In genomic region chr3:64922213-64922612, GRCh38 we compare ENCODE assay signal across 35 cellular contexts.
"Had no signal": no experiment of that assay in that cellular context is flagged by ENCODE, and none has a peak within 500 bp of the region (broad histone marks: within the 10 kb centered on the region; RNA-seq: fewer than 3 reads in every experiment).

No MANE protein-coding gene starts in this region.

- H3K9me3 ChIP-seq: adrenal gland, gastrocnemius medialis had no signal

- H3K27ac ChIP-seq: adrenal gland, brain microvascular endothelial cell, epithelial cell of prostate, foreskin keratinocyte, WERI-Rb-1 had no signal

- DNase-seq: activated B cell treated with CpG ODN at 0.5 μM for 24 hours; activated CD4-positive, alpha-beta memory T cell treated with anti-CD3 and anti-CD28 coated beads for 36 hours; activated CD4-positive, alpha-beta T cell treated with anti-CD3 and anti-CD28 coated beads for 36 hours; activated CD4-positive, alpha-beta T cell treated with anti-CD3 and anti-CD28 coated beads, Interleukin-2, amount 10 ng/mL, durations not matched to agents 24 days and 14 days; activated CD4-positive, CD25-positive, alpha-beta regulatory T cell treated with anti-CD3 and anti-CD28 coated beads, Interleukin-2, amount 50 U/mL, for 72 hours; activated CD8-positive, alpha-beta memory T cell treated with anti-CD3 and anti-CD28 coated beads, Interleukin-2, amount 10 ng/mL, durations not matched to agents 7 days and 5 days; activated CD8-positive, alpha-beta memory T cell treated with anti-CD3 and anti-CD28 coated beads, Interleukin-2, amount 50 U/mL, for 4 hours; activated CD8-positive, alpha-beta T cell treated with anti-CD3 and anti-CD28 coated beads, Interleukin-2, amount 10 ng/mL, durations not matched to agents 7 days and 5 days; activated effector memory CD4-positive, alpha-beta T cell treated with anti-CD3 and anti-CD28 coated beads, Interleukin-2, amount 50 U/mL, for 16 hours; activated naive CD4-positive, alpha-beta T cell treated with anti-CD3 and anti-CD28 coated beads for 36 hours; activated naive CD8-positive, alpha-beta T cell treated with anti-CD3 and anti-CD28 coated beads for 36 hours; activated naive CD8-positive, alpha-beta T cell treated with anti-CD3 and anti-CD28 coated beads, Interleukin-2, amount 50 U/mL, for 24 hours; activated T-cell treated with anti-CD3 and anti-CD28 coated beads, Interleukin-2, amount 50 U/mL, for 1 hour; activated T-cell treated with anti-CD3 and anti-CD28 coated beads, Interleukin-2, amount 50 U/mL, for 48 hours; adrenal gland; anterior cingulate cortex; brain microvascular endothelial cell; effector CD4-positive, alpha-beta T cell; effector memory CD8-positive, alpha-beta T cell; foreskin keratinocyte; gastrocnemius medialis; glutamatergic neuron; T-helper 1 cell; T-helper 17 cell; T1000; WERI-Rb-1 had no signal

- H3K36me3 ChIP-seq: adrenal gland, brain microvascular endothelial cell, gastrocnemius medialis, WERI-Rb-1 had no signal

- H3K27me3 ChIP-seq: adrenal gland, brain microvascular endothelial cell, foreskin keratinocyte, gastrocnemius medialis had no signal

- H3K27ac Mint-ChIP-seq: activated B cell treated with CpG ODN at 0.5 μM for 24 hours; activated CD4-positive, alpha-beta memory T cell treated with anti-CD3 and anti-CD28 coated beads for 36 hours; activated CD4-positive, alpha-beta T cell treated with anti-CD3 and anti-CD28 coated beads for 36 hours; activated CD4-positive, alpha-beta T cell treated with anti-CD3 and anti-CD28 coated beads, Interleukin-2, amount 10 ng/mL, durations not matched to agents 24 days and 14 days; activated CD8-positive, alpha-beta memory T cell treated with anti-CD3 and anti-CD28 coated beads, Interleukin-2, amount 10 ng/mL, durations not matched to agents 7 days and 5 days; activated CD8-positive, alpha-beta T cell treated with anti-CD3 and anti-CD28 coated beads, Interleukin-2, amount 10 ng/mL, durations not matched to agents 7 days and 5 days; activated naive CD4-positive, alpha-beta T cell treated with anti-CD3 and anti-CD28 coated beads for 36 hours; activated naive CD4-positive, alpha-beta T cell treated with anti-CD3 and anti-CD28 coated beads, Interleukin-2, amount 50 U/mL, for 24 hours; activated naive CD8-positive, alpha-beta T cell treated with anti-CD3 and anti-CD28 coated beads for 36 hours; activated naive CD8-positive, alpha-beta T cell treated with anti-CD3 and anti-CD28 coated beads, Interleukin-2, amount 50 U/mL, for 24 hours; activated T-helper 1 cell treated with anti-CD3 and anti-CD28 coated beads, Interleukin-12 subunit alpha, Interleukin-12 subunit beta, Interleukin-2, Interleukin-4 antibody, amounts not matched to agents 30 ng/mL and 10 ng/mL and 1 ng/mL, durations not matched to agents 14 hours and 24 hours and 36 hours; activated T-helper 2 cell treated with anti-CD3 and anti-CD28 coated beads, Interferon-gamma antibody, Interleukin-2, Interleukin-4, amounts not matched to agents 10 μg/mL and 5 μg/mL and 100 μg/mL, durations not matched to agents 14 hours and 24 hours and 36 hours; dendritic cell treated with granulocyte-macrophage colony-stimulating factor and Interleukin-4, amounts not matched to agents 40 ng/mL and 50 ng/mL, for 4 days; effector memory CD8-positive, alpha-beta T cell; T-helper 17 cell; T-helper 2 cell treated with Interferon-gamma antibody and Interleukin-4, amounts not matched to agents 5 μg/mL and 100 μg/mL, for 36 hours had no signal

- ATAC-seq: activated CD4-positive, alpha-beta T cell treated with anti-CD3 and anti-CD28 coated beads for 36 hours; activated CD8-positive, alpha-beta memory T cell treated with anti-CD3 and anti-CD28 coated beads, Interleukin-2, amount 10 ng/mL, durations not matched to agents 7 days and 5 days; activated CD8-positive, alpha-beta T cell treated with anti-CD3 and anti-CD28 coated beads, Interleukin-2, amount 10 ng/mL, durations not matched to agents 7 days and 5 days; activated naive CD8-positive, alpha-beta T cell treated with anti-CD3 and anti-CD28 coated beads, Interleukin-2, amount 50 U/mL, for 24 hours; effector memory CD8-positive, alpha-beta T cell; esophagus mucosa; foreskin keratinocyte; gastrocnemius medialis; T-helper 17 cell had no signal

- H3K4me1 Mint-ChIP-seq: activated B cell treated with CpG ODN at 0.5 μM for 24 hours; activated CD4-positive, alpha-beta T cell treated with anti-CD3 and anti-CD28 coated beads for 36 hours; activated CD4-positive, alpha-beta T cell treated with anti-CD3 and anti-CD28 coated beads, Interleukin-2, amount 10 ng/mL, durations not matched to agents 24 days and 14 days; activated CD8-positive, alpha-beta memory T cell treated with anti-CD3 and anti-CD28 coated beads, Interleukin-2, amount 10 ng/mL, durations not matched to agents 7 days and 5 days; activated naive CD4-positive, alpha-beta T cell treated with anti-CD3 and anti-CD28 coated beads, Interleukin-2, amount 50 U/mL, for 24 hours; activated naive CD8-positive, alpha-beta T cell treated with anti-CD3 and anti-CD28 coated beads for 36 hours; activated naive CD8-positive, alpha-beta T cell treated with anti-CD3 and anti-CD28 coated beads, Interleukin-2, amount 50 U/mL, for 24 hours; central memory CD8-positive, alpha-beta T cell; T-helper 17 cell had no signal

- H3K4me3 ChIP-seq: adrenal gland, coronary artery, gastrocnemius medialis had no signal

- H3K9me3 Mint-ChIP-seq: activated B cell treated with CpG ODN at 0.5 μM for 24 hours; activated CD4-positive, alpha-beta T cell treated with anti-CD3 and anti-CD28 coated beads, Interleukin-2, amount 10 ng/mL, durations not matched to agents 24 days and 14 days; activated naive CD4-positive, alpha-beta T cell treated with anti-CD3 and anti-CD28 coated beads for 36 hours; activated naive CD4-positive, alpha-beta T cell treated with anti-CD3 and anti-CD28 coated beads, Interleukin-2, amount 50 U/mL, for 24 hours; activated naive CD8-positive, alpha-beta T cell treated with anti-CD3 and anti-CD28 coated beads for 36 hours; activated naive CD8-positive, alpha-beta T cell treated with anti-CD3 and anti-CD28 coated beads, Interleukin-2, amount 50 U/mL, for 24 hours; activated T-helper 1 cell treated with anti-CD3 and anti-CD28 coated beads, Interleukin-12 subunit alpha, Interleukin-12 subunit beta, Interleukin-2, Interleukin-4 antibody, amounts not matched to agents 30 ng/mL and 10 ng/mL and 1 ng/mL, durations not matched to agents 14 hours and 24 hours and 36 hours; activated T-helper 2 cell treated with anti-CD3 and anti-CD28 coated beads, Interferon-gamma antibody, Interleukin-2, Interleukin-4, amounts not matched to agents 10 μg/mL and 5 μg/mL and 100 μg/mL, durations not matched to agents 14 hours and 24 hours and 36 hours; dendritic cell treated with granulocyte-macrophage colony-stimulating factor and Interleukin-4, amounts not matched to agents 40 ng/mL and 50 ng/mL, for 4 days had no signal

- H3K27me3 Mint-ChIP-seq: activated B cell treated with CpG ODN at 0.5 μM for 24 hours; activated CD4-positive, alpha-beta memory T cell treated with anti-CD3 and anti-CD28 coated beads for 36 hours; activated CD4-positive, alpha-beta T cell treated with anti-CD3 and anti-CD28 coated beads for 36 hours; activated CD4-positive, alpha-beta T cell treated with anti-CD3 and anti-CD28 coated beads, Interleukin-2, amount 10 ng/mL, durations not matched to agents 24 days and 14 days; activated CD8-positive, alpha-beta memory T cell treated with anti-CD3 and anti-CD28 coated beads, Interleukin-2, amount 10 ng/mL, durations not matched to agents 7 days and 5 days; activated naive CD4-positive, alpha-beta T cell treated with anti-CD3 and anti-CD28 coated beads, Interleukin-2, amount 50 U/mL, for 24 hours; activated naive CD8-positive, alpha-beta T cell treated with anti-CD3 and anti-CD28 coated beads for 36 hours; activated naive CD8-positive, alpha-beta T cell treated with anti-CD3 and anti-CD28 coated beads, Interleukin-2, amount 50 U/mL, for 24 hours; central memory CD8-positive, alpha-beta T cell; dendritic cell treated with granulocyte-macrophage colony-stimulating factor and Interleukin-4, amounts not matched to agents 40 ng/mL and 50 ng/mL, for 4 days; effector memory CD8-positive, alpha-beta T cell; T-helper 17 cell had no signal

- H3K36me3 Mint-ChIP-seq: activated CD4-positive, alpha-beta memory T cell treated with anti-CD3 and anti-CD28 coated beads for 36 hours; activated CD8-positive, alpha-beta memory T cell treated with anti-CD3 and anti-CD28 coated beads, Interleukin-2, amount 10 ng/mL, durations not matched to agents 7 days and 5 days; activated naive CD4-positive, alpha-beta T cell treated with anti-CD3 and anti-CD28 coated beads, Interleukin-2, amount 50 U/mL, for 24 hours; activated naive CD8-positive, alpha-beta T cell treated with anti-CD3 and anti-CD28 coated beads for 36 hours had no signal

- H3K4me3 Mint-ChIP-seq: activated B cell treated with CpG ODN at 0.5 μM for 24 hours; activated CD4-positive, alpha-beta memory T cell treated with anti-CD3 and anti-CD28 coated beads for 36 hours; activated CD4-positive, alpha-beta T cell treated with anti-CD3 and anti-CD28 coated beads for 36 hours; activated CD4-positive, alpha-beta T cell treated with anti-CD3 and anti-CD28 coated beads, Interleukin-2, amount 10 ng/mL, durations not matched to agents 24 days and 14 days; activated CD8-positive, alpha-beta memory T cell treated with anti-CD3 and anti-CD28 coated beads, Interleukin-2, amount 10 ng/mL, durations not matched to agents 7 days and 5 days; activated CD8-positive, alpha-beta T cell treated with anti-CD3 and anti-CD28 coated beads, Interleukin-2, amount 10 ng/mL, durations not matched to agents 7 days and 5 days; activated naive CD4-positive, alpha-beta T cell treated with anti-CD3 and anti-CD28 coated beads for 36 hours; activated naive CD4-positive, alpha-beta T cell treated with anti-CD3 and anti-CD28 coated beads, Interleukin-2, amount 50 U/mL, for 24 hours; activated naive CD8-positive, alpha-beta T cell treated with anti-CD3 and anti-CD28 coated beads for 36 hours; activated naive CD8-positive, alpha-beta T cell treated with anti-CD3 and anti-CD28 coated beads, Interleukin-2, amount 50 U/mL, for 24 hours; activated T-helper 1 cell treated with anti-CD3 and anti-CD28 coated beads, Interleukin-12 subunit alpha, Interleukin-12 subunit beta, Interleukin-2, Interleukin-4 antibody, amounts not matched to agents 30 ng/mL and 10 ng/mL and 1 ng/mL, durations not matched to agents 14 hours and 24 hours and 36 hours; central memory CD8-positive, alpha-beta T cell; dendritic cell treated with granulocyte-macrophage colony-stimulating factor and Interleukin-4, amounts not matched to agents 40 ng/mL and 50 ng/mL, for 4 days; effector memory CD8-positive, alpha-beta T cell; T-helper 17 cell; T-helper 2 cell treated with Interferon-gamma antibody and Interleukin-4, amounts not matched to agents 5 μg/mL and 100 μg/mL, for 36 hours had no signal
